8 cellular contexts compared by ENCODE assay signal in genomic region chr10:110006358-110007170, GRCh38. TPM values are rescaled to one million over a fixed set of nuclear protein-coding genes. Genes with fewer than 3 reads are reported as not detected.
DNase-seq lines count a peak whose midpoint lies in the region; ATAC-seq lines count a peak whose summit lies in the region.

No MANE protein-coding gene starts in this region.

- peak overlapping the region; percentile 87 for H3K9ac ChIP-seq in adipocyte (ENCODE audit: low read length)

- H3K27ac Mint-ChIP-seq in activated T-cell treated with anti-CD3 and anti-CD28 coated beads, Interleukin-2, amount 50 U/mL, for 24 hours = no peak overlapping the region

- no peaks in the 10 kb centered on the region for H3K9me3 Mint-ChIP-seq in activated T-cell treated with anti-CD3 and anti-CD28 coated beads, Interleukin-2, amount 50 U/mL, for 4 hours
- H3K9me3 Mint-ChIP-seq in activated T-cell treated with anti-CD3 and anti-CD28 coated beads, Interleukin-2, amount 50 U/mL, for 24 hours = no peaks in the 10 kb centered on the region

- intact Hi-C loops in left ventricle myocardium superior (cut with micrococcal nuclease) = no loop called here

- peak; percentile 26 for DNase-seq in activated T-cell treated with anti-CD3 and anti-CD28 coated beads, Interleukin-2, amount 50 U/mL, for 4 hours
- no peak for DNase-seq in activated T-cell treated with anti-CD3 and anti-CD28 coated beads, Interleukin-2, amount 50 U/mL, for 24 hours
- DNase-seq in adipocyte (ENCODE audit: low read depth) (peak; percentile 86), left ventricle myocardium superior (peak; percentile 68), putamen (ENCODE audit: low spot score) (peak; percentile 68), DMS79 treated with DMSO at 0.1 percent for 48 hours (lab: John Stamatoyannopoulos, UW) (no peak)

- H3K27me3 ChIP-seq in adipocyte (replicated peaks; ENCODE audit: control insufficient read depth, insufficient read depth, low read length) = no peaks in the 10 kb centered on the region

- peaks cover 18% of the 10 kb centered on the region for H3K4me1 ChIP-seq in adipocyte (ENCODE audit: control insufficient read depth, insufficient read depth, low read length)

- peaks cover 37% of the 10 kb centered on the region for H3K4me1 Mint-ChIP-seq in activated T-cell treated with anti-CD3 and anti-CD28 coated beads, Interleukin-2, amount 50 U/mL, for 4 hours (ENCODE audit: low read depth)
- peaks cover 34% of the 10 kb centered on the region for H3K4me1 Mint-ChIP-seq in activated T-cell treated with anti-CD3 and anti-CD28 coated beads, Interleukin-2, amount 50 U/mL, for 24 hours (ENCODE audit: low read depth)

- H3K4me3 ChIP-seq in adipocyte (ENCODE audit: low read length) = peak overlapping the region; percentile 84

- no peaks in the 10 kb centered on the region for H3K36me3 ChIP-seq in adipocyte (ENCODE audit: control insufficient read depth, insufficient read depth, low read length, severe bottlenecking)

- H3K4me3 Mint-ChIP-seq in activated T-cell treated with anti-CD3 and anti-CD28 coated beads, Interleukin-2, amount 50 U/mL, for 4 hours = no peak overlapping the region
- H3K4me3 Mint-ChIP-seq in activated T-cell treated with anti-CD3 and anti-CD28 coated beads, Interleukin-2, amount 50 U/mL, for 24 hours = no peak overlapping the region

- H3K27me3 Mint-ChIP-seq in activated T-cell treated with anti-CD3 and anti-CD28 coated beads, Interleukin-2, amount 50 U/mL, for 4 hours (ENCODE audit: low read depth) = no peaks in the 10 kb centered on the region
- no peaks in the 10 kb centered on the region for H3K27me3 Mint-ChIP-seq in activated T-cell treated with anti-CD3 and anti-CD28 coated beads, Interleukin-2, amount 50 U/mL, for 24 hours

- H3K36me3 Mint-ChIP-seq in activated T-cell treated with anti-CD3 and anti-CD28 coated beads, Interleukin-2, amount 50 U/mL, for 4 hours (ENCODE audit: insufficient read depth) = no peaks in the 10 kb centered on the region
- peaks cover 8% of the 10 kb centered on the region for H3K36me3 Mint-ChIP-seq in activated T-cell treated with anti-CD3 and anti-CD28 coated beads, Interleukin-2, amount 50 U/mL, for 24 hours (ENCODE audit: low read depth)

- ATAC-seq in activated T-cell treated with anti-CD3 and anti-CD28 coated beads, Interleukin-2, amount 50 U/mL, for 4 hours = no peak
- ATAC-seq in left ventricle myocardium superior (peak; percentile 47), GM19324 (IDR thresholded peaks at IDR 0.05; ENCODE audit: low FRiP score, unreplicated experiment) (no peak), GM21360 (IDR thresholded peaks at IDR 0.05; ENCODE audit: unreplicated experiment) (no peak)

- no peaks in the 10 kb centered on the region for H3K9me3 ChIP-seq in adipocyte (ENCODE audit: control insufficient read depth, low read length)

RNA-seq across cellular contexts. Expression of gene ADD3, which starts 1.2 kb away (rescaled TPM):
- total RNA-seq in activated T-cell treated with anti-CD3 and anti-CD28 coated beads, Interleukin-2, amount 50 U/mL, for 4 hours = 10 to 100 TPM; 14.5 to 18.8 (median 16.6) TPM
- 117 TPM for total RNA-seq in left ventricle myocardium superior

Comparison
In these comparisons a context has a peak if more than half of its experiments do, and no peak if none do; other contexts are left out.
1. DNase-seq: peak in activated T-cell treated with anti-CD3 and anti-CD28 coated beads, Interleukin-2, amount 50 U/mL, for 4 hours (single experiment), adipocyte (single experiment), left ventricle myocardium superior (single experiment) and putamen (single experiment); none in activated T-cell treated with anti-CD3 and anti-CD28 coated beads, Interleukin-2, amount 50 U/mL, for 24 hours (single experiment) and DMS79 treated with DMSO at 0.1 percent for 48 hours (single experiment).